17 cellular contexts compared by ENCODE assay signal in genomic region chr9:113137196-113138168, GRCh38.
"Had no signal": no experiment of that assay in that cellular context is flagged by ENCODE, and none has a peak within 500 bp of the region (broad histone marks: within the 10 kb centered on the region; RNA-seq: fewer than 3 reads in every experiment).

No MANE protein-coding gene starts in this region.

- H3K4me1 ChIP-seq: neural progenitor cell, tibial nerve, vagina had no signal

- H3K27me3 ChIP-seq: neural progenitor cell, ovary, tibial nerve, vagina had no signal

- DNase-seq: activated CD4-positive, alpha-beta T cell treated with anti-CD3 and anti-CD28 coated beads, Interleukin-2, amount 50 U/mL, for 4 hours; activated gamma-delta T cell; activated T-cell treated with anti-CD3 and anti-CD28 coated beads, Interleukin-2, amount 50 U/mL, for 72 hours; amniotic stem cell; erythroblast; foreskin melanocyte; immature natural killer cell; kidney glomerular epithelial cell; mesenchymal stem cell; naive thymus-derived CD4-positive, alpha-beta T cell; ovary; stimulated activated naive B cell treated with anti-CD40 and anti-IgM and Interleukin-4, amounts not matched to agents 10 μg/mL and 1 μg/mL and 100 μg/mL, for 72 hours; T-helper 17 cell had no signal

- H3K27ac ChIP-seq: coronary artery, neural progenitor cell, ovary, tibial nerve, vagina had no signal

- H3K36me3 ChIP-seq: neural progenitor cell, ovary, tibial nerve, vagina had no signal

- H3K4me3 ChIP-seq: coronary artery, neural progenitor cell, ovary, tibial nerve, vagina had no signal

- H3K9me3 ChIP-seq: ovary, vagina had no signal
